Comparison of ENCODE assay signal across 17 cellular contexts in genomic region chr2:190869721-190870120, GRCh38. TPM values are rescaled to one million over a fixed set of nuclear protein-coding genes. Genes with fewer than 3 reads are reported as not detected.
DNase-seq lines count a peak whose midpoint lies in the region; ATAC-seq and TF ChIP-seq lines count a peak whose summit lies in the region.
"Had no signal": no experiment of that assay in that cellular context is flagged by ENCODE, and none has a peak within 500 bp of the region (broad histone marks: within the 10 kb centered on the region; RNA-seq: fewer than 3 reads in every experiment).

No MANE protein-coding gene starts in this region.

- H3K4me3 Mint-ChIP-seq in WTC11, result no peak overlapping the region
- H3K4me3 Mint-ChIP-seq in activated CD8-positive, alpha-beta T cell treated with anti-CD3 and anti-CD28 coated beads for 36 hours, result no peak overlapping the region
- H3K4me3 Mint-ChIP-seq: CD4-positive, CD25-positive, alpha-beta regulatory T cell; IgD-negative memory B cell had no signal

- POLR2A ChIA-PET in WTC11 (lab: Charles Lee), result no interaction called here
- POLR2A ChIA-PET in activated CD8-positive, alpha-beta T cell treated with anti-CD3 and anti-CD28 coated beads for 36 hours (lab: Charles Lee), result interaction anchor here (1.1 to 1.8 kb wide), 2 partner anchors 8 to 12 kb away, joined by 3 to 5 read pairs; no protein-coding TSS in a partner anchor

- H3K9me3 Mint-ChIP-seq in WTC11, result peaks cover 37% of the 10 kb centered on the region
- peaks cover 4% of the 10 kb centered on the region for H3K9me3 Mint-ChIP-seq in activated CD8-positive, alpha-beta T cell treated with anti-CD3 and anti-CD28 coated beads for 36 hours

- H3K9me3 ChIP-seq in HUES6 (ENCODE audit: control insufficient read depth, insufficient read depth, low read depth, low read length) (peaks cover 31% of the 10 kb centered on the region), iPS-18a (ENCODE audit: control insufficient read depth, low read depth, low read length) (peaks cover 6% of the 10 kb centered on the region)
- H3K9me3 ChIP-seq: BE2C had no signal

- peaks cover 9% of the 10 kb centered on the region; the same call in 1 of the 2 replicates for H3K27me3 Mint-ChIP-seq in WTC11 (ENCODE audit: low read depth)
- H3K27me3 Mint-ChIP-seq in activated CD8-positive, alpha-beta T cell treated with anti-CD3 and anti-CD28 coated beads for 36 hours, result no peaks in the 10 kb centered on the region
- H3K27me3 Mint-ChIP-seq: CD4-positive, CD25-positive, alpha-beta regulatory T cell; CD8-positive, alpha-beta memory T cell; IgD-negative memory B cell had no signal

- CTCF ChIA-PET in WTC11 (lab: Charles Lee), result interaction anchor here (1.9 kb wide), 1 partner anchor 19 kb away, joined by 5 read pairs; no protein-coding TSS in a partner anchor
- CTCF ChIA-PET in activated CD8-positive, alpha-beta T cell treated with anti-CD3 and anti-CD28 coated beads for 36 hours (lab: Charles Lee), result no interaction called here

- DNase-seq in WTC11 (ENCODE audit: low spot score) (no peak), GM19240 (ENCODE audit: insufficient read length, low spot score) (no peak), NCI-H345 (lab: John Stamatoyannopoulos, UW) (no peak)
- no peak for DNase-seq in activated CD8-positive, alpha-beta T cell treated with anti-CD3 and anti-CD28 coated beads for 36 hours
- DNase-seq in activated T-cell treated with anti-CD3 and anti-CD28 coated beads, Interleukin-2, amount 50 U/mL, for 1 hour, result no peak
- DNase-seq: ACHN; BE2C; C1 segment of cervical spinal cord; CD4-positive, CD25-positive, alpha-beta regulatory T cell; CD8-positive, alpha-beta memory T cell; COR-L47; HCEC 1CT; KBM-7 had no signal

- TF ChIP-seq CTCF in WTC11 (IDR thresholded peaks at IDR 0.05), result no peak
- no peak for TF ChIP-seq CTCF in activated CD8-positive, alpha-beta T cell treated with anti-CD3 and anti-CD28 coated beads for 36 hours (IDR thresholded peaks at IDR 0.05)

- ATAC-seq in WTC11, result peak; percentile 84
- ATAC-seq in activated CD8-positive, alpha-beta T cell treated with anti-CD3 and anti-CD28 coated beads for 36 hours, result no peak
- ATAC-seq: HepG2 had no signal

- H3K4me1 Mint-ChIP-seq in WTC11, result peaks cover 33% of the 10 kb centered on the region
- H3K4me1 Mint-ChIP-seq in activated CD8-positive, alpha-beta T cell treated with anti-CD3 and anti-CD28 coated beads for 36 hours (ENCODE audit: low read depth), result no peaks in the 10 kb centered on the region
- H3K4me1 Mint-ChIP-seq: CD8-positive, alpha-beta memory T cell had no signal

- H3K9ac ChIP-seq in HUES6 (ENCODE audit: low read length) (no peak overlapping the region), iPS-18a (ENCODE audit: low read length) (no peak overlapping the region)

- H3K27ac Mint-ChIP-seq in WTC11, result 0 out of 2 replicates have a peak overlapping the region, but pooled peaks have one; percentile 36
- no peak overlapping the region for H3K27ac Mint-ChIP-seq in activated CD8-positive, alpha-beta T cell treated with anti-CD3 and anti-CD28 coated beads for 36 hours
- H3K27ac Mint-ChIP-seq: CD4-positive, CD25-positive, alpha-beta regulatory T cell; IgD-negative memory B cell had no signal

- H3K27ac ChIP-seq in HUES6 (ENCODE audit: low read depth, low read length), result peak overlapping the region; percentile 86
- H3K27ac ChIP-seq in iPS-18a (ENCODE audit: low read length), result no peak overlapping the region

- intact Hi-C loops in activated CD8-positive, alpha-beta T cell treated with anti-CD3 and anti-CD28 coated beads for 36 hours (cut with micrococcal nuclease), result no loop called here

- H3K36me3 ChIP-seq in HUES6 (ENCODE audit: control insufficient read depth, insufficient read depth, low read length), result no peaks in the 10 kb centered on the region
- no peaks in the 10 kb centered on the region for H3K36me3 ChIP-seq in iPS-18a (ENCODE audit: control insufficient read depth, low read depth, low read length)
- H3K36me3 ChIP-seq: BE2C had no signal

- no peaks in the 10 kb centered on the region for H3K27me3 ChIP-seq in HUES6 (ENCODE audit: control insufficient read depth, insufficient read depth, low read length)
- H3K27me3 ChIP-seq in iPS-18a (ENCODE audit: control insufficient read depth, insufficient read depth, low read length), result no peaks in the 10 kb centered on the region
- H3K27me3 ChIP-seq: BE2C had no signal

- H3K36me3 Mint-ChIP-seq in WTC11, result peaks cover 26% of the 10 kb centered on the region
- no peaks in the 10 kb centered on the region for H3K36me3 Mint-ChIP-seq in activated CD8-positive, alpha-beta T cell treated with anti-CD3 and anti-CD28 coated beads for 36 hours (ENCODE audit: low read depth)

- H3K4me3 ChIP-seq in HUES6 (ENCODE audit: low read depth, low read length) (0 out of 2 replicates have a peak overlapping the region, but pooled peaks have one; percentile 17), iPS-18a (ENCODE audit: low read length) (peak overlapping the region; percentile 31)

- peaks cover 19% of the 10 kb centered on the region for H3K4me1 ChIP-seq in HUES6 (ENCODE audit: control insufficient read depth, insufficient read depth, low read length)
- H3K4me1 ChIP-seq in iPS-18a (ENCODE audit: control insufficient read depth, low read depth, low read length), result peaks cover 21% of the 10 kb centered on the region
- H3K4me1 ChIP-seq: BE2C had no signal

TF ChIP-seq in WTC11, 78 proteins besides CTCF, POLR2A, EP300 and RAD21:
- TF ChIP-seq FOXK1 (CRISPR knock-in tag; IDR thresholded peaks at IDR 0.05) (no peak), ZBTB43 (CRISPR knock-in tag; IDR thresholded peaks at IDR 0.05) (no peak), ZNF263 (CRISPR knock-in tag; IDR thresholded peaks at IDR 0.05; ENCODE audit: low read depth) (no peak)
- TF ChIP-seq, protein P1, sequence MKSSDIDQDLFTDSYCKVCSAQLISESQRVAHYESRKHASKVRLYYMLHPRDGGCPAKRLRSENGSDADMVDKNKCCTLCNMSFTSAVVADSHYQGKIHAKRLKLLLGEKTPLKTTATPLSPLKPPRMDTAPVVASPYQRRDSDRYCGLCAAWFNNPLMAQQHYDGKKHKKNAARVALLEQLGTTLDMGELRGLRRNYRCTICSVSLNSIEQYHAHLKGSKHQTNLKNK (CRISPR knock-in tag; IDR thresholded peaks at IDR 0.05), result peak; percentile 46; the same call in 1 of the 2 replicates

RNA-seq across cellular contexts. Expression of gene GLS, which starts 10.9 kb away (rescaled TPM):
- total RNA-seq in WTC11 (2021), result 102 to 115 TPM (median 102 TPM) in 3 replicates
- total RNA-seq in activated CD8-positive, alpha-beta T cell treated with anti-CD3 and anti-CD28 coated beads for 36 hours, result 100 to 1,000 TPM; 218 to 227 TPM
